Comparison of ENCODE assay signal across 23 cellular contexts in genomic region chr16:4361944-4362311, GRCh38.
"Had no signal": no experiment of that assay in that cellular context is flagged by ENCODE, and none has a peak within 500 bp of the region (broad histone marks: within the 10 kb centered on the region; RNA-seq: fewer than 3 reads in every experiment).

No MANE protein-coding gene starts in this region.

- H3K36me3 ChIP-seq: neural progenitor cell, ovary, uterus had no signal

- H3K4me3 ChIP-seq: left ventricle myocardium inferior, lung, neural progenitor cell, ovary, right atrium auricular region, skin epidermis, tibial nerve, uterus had no signal

- H3K9me3 Mint-ChIP-seq: mesothelial cell of epicardium; naive B cell; natural killer cell; nephron progenitor cell; neural progenitor cell; stimulated activated effector memory CD8-positive, alpha-beta T cell treated with anti-CD3 and anti-CD28 coated beads, Interleukin-12 subunit alpha, Interleukin-12 subunit beta, amount 100 ng/mL, for 72 hours; stimulated activated naive CD8-positive, alpha-beta T cell treated with anti-CD3 and anti-CD28 coated beads, Interleukin-15, amount 100 ng/mL, for 72 hours; type B pancreatic cell had no signal

- H3K4me2 ChIP-seq: neural progenitor cell had no signal

- H3K9ac ChIP-seq: neural progenitor cell had no signal

- H3K4me1 ChIP-seq: neural progenitor cell, uterus had no signal

- ATAC-seq: natural killer cell; sciatic nerve; stimulated activated effector memory CD8-positive, alpha-beta T cell treated with anti-CD3 and anti-CD28 coated beads, Interleukin-12 subunit alpha, Interleukin-12 subunit beta, amount 100 ng/mL, for 72 hours; stimulated activated naive CD8-positive, alpha-beta T cell treated with anti-CD3 and anti-CD28 coated beads, Interleukin-15, amount 100 ng/mL, for 72 hours had no signal

- H3K27me3 ChIP-seq: neural progenitor cell, ovary, right atrium auricular region, tibial nerve, uterus had no signal

- H3K9me3 ChIP-seq: left ventricle myocardium inferior, ovary, right atrium auricular region, tibial nerve, uterus had no signal

- H3K36me3 Mint-ChIP-seq: naive B cell, natural killer cell, type B pancreatic cell had no signal

- H2AFZ ChIP-seq: neural progenitor cell had no signal

- H3K27ac Mint-ChIP-seq: mesothelial cell of epicardium; natural killer cell; nephron progenitor cell; neural progenitor cell; progenitor cell of endocrine pancreas; stimulated activated effector memory CD8-positive, alpha-beta T cell treated with anti-CD3 and anti-CD28 coated beads, Interleukin-12 subunit alpha, Interleukin-12 subunit beta, amount 100 ng/mL, for 72 hours; type B pancreatic cell had no signal

- H3K4me1 Mint-ChIP-seq: mesothelial cell of epicardium had no signal

- H3K4me3 Mint-ChIP-seq: mesothelial cell of epicardium; naive B cell; natural killer cell; nephron progenitor cell; neural progenitor cell; stimulated activated effector memory CD8-positive, alpha-beta T cell treated with anti-CD3 and anti-CD28 coated beads, Interleukin-12 subunit alpha, Interleukin-12 subunit beta, amount 100 ng/mL, for 72 hours; stimulated activated naive CD8-positive, alpha-beta T cell treated with anti-CD3 and anti-CD28 coated beads, Interleukin-15, amount 100 ng/mL, for 72 hours; type B pancreatic cell had no signal

- H3K27me3 Mint-ChIP-seq: naive B cell; progenitor cell of endocrine pancreas; stimulated activated naive CD8-positive, alpha-beta T cell treated with anti-CD3 and anti-CD28 coated beads, Interleukin-15, amount 100 ng/mL, for 72 hours; type B pancreatic cell had no signal

- DNase-seq: hippocampal formation; left ventricle myocardium inferior; mesendoderm; naive B cell; natural killer cell; nephron progenitor cell; stimulated activated CD4-positive, alpha-beta T cell treated with anti-CD3 and anti-CD28 coated beads, Interleukin-4, amount 100 ng/mL, for 24 hours; stimulated activated naive CD4-positive, alpha-beta T cell treated with Interleukin-2 at 50 U/mL for 16 hours; stimulated activated naive CD8-positive, alpha-beta T cell treated with anti-CD3 and anti-CD28 coated beads, Interleukin-15, amount 100 ng/mL, for 72 hours; substantia nigra; uterus had no signal

- FAIRE-seq: islet of Langerhans had no signal

- H3K27ac ChIP-seq: left ventricle myocardium inferior, neural progenitor cell, ovary, right atrium auricular region, skin epidermis, tibial nerve, uterus had no signal
